1 cellular context compared by ENCODE assay signal in the genomic region with DNA sequence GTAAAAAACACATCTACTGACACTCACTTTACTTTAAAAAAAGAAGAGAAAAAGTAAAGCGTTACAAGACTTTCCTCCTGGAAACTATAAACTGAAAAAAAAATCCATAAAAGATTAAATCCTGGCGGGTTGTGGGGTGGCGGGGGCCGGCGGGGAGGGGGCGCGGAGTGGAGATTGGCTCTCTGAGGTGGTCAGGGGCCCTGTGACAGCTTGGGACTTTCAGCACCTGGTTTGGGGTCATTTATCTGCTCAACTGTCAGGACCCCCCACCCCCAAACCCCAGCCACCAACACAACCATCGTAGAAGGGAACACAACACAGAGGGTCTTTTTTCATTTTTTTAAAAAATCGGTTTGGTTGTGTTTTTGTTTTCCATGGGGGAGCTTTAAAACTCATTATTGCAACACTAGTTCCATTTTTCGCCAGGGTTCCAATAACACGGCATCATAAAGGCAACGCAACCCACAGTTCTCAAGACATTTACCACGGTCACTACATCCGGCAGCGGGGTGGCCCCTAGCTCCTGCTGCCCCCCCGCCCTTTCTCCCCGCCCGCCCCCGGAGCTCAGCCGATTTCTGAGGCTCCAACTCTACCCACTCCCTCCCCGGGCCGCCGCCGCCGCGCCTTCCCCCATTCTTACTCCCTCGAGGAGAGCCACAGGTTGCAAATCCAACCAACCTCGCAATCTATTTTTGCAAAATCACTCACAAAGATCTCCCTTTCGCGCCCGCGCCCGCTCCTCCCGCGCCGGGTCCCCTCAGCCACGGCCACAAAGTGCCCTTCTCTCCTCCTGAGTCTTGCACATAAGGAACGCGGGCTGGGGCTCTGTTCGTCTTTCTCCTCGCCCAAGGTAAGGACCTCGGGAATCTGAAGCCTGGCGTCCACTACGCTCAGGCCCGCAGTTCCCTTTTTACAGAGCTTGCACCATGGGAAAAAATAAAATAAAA.
TF ChIP-seq lines count a peak whose summit lies in the region.

No MANE protein-coding gene starts in this region.

TF ChIP-seq in K562, 482 proteins besides CTCF, POLR2A, EP300 and RAD21 (continued from another document and continues in another):
- TF ChIP-seq, protein P1, sequence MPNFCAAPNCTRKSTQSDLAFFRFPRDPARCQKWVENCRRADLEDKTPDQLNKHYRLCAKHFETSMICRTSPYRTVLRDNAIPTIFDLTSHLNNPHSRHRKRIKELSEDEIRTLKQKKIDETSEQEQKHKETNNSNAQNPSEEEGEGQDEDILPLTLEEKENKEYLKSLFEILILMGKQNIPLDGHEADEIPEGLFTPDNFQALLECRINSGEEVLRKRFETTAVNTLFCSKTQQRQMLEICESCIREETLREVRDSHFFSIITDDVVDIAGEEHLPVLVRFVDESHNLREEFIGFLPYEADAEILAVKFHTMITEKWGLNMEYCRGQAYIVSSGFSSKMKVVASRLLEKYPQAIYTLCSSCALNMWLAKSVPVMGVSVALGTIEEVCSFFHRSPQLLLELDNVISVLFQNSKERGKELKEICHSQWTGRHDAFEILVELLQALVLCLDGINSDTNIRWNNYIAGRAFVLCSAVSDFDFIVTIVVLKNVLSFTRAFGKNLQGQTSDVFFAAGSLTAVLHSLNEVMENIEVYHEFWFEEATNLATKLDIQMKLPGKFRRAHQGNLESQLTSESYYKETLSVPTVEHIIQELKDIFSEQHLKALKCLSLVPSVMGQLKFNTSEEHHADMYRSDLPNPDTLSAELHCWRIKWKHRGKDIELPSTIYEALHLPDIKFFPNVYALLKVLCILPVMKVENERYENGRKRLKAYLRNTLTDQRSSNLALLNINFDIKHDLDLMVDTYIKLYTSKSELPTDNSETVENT (CRISPR knock-in tag; IDR thresholded peaks at IDR 0.05), result no peak
- TF ChIP-seq BRD9 (IDR thresholded peaks at IDR 0.05; ENCODE audit: low read depth, partially characterized antibody), result no peak
- no peak for TF ChIP-seq YBX1 (IDR thresholded peaks at IDR 0.05)
- peak; percentile 49 for TF ChIP-seq TAF9B (IDR thresholded peaks at IDR 0.05; ENCODE audit: partially characterized antibody)
- TF ChIP-seq ZNF316 (IDR thresholded peaks at IDR 0.05), result no peak
- no peak for TF ChIP-seq ARID2 (IDR thresholded peaks at IDR 0.05)
- no peak for TF ChIP-seq PATZ1 (CRISPR knock-in tag; IDR thresholded peaks at IDR 0.05; ENCODE audit: borderline replicate concordance)
- TF ChIP-seq JUNB (CRISPR knock-in tag; conservative IDR thresholded peaks at IDR 0.05), result no peak
- TF ChIP-seq CAMTA2 (CRISPR knock-in tag; conservative IDR thresholded peaks at IDR 0.05), result no peak
- TF ChIP-seq GABPA (tag; conservative IDR thresholded peaks at IDR 0.05; ENCODE audit: low read depth), result peak; percentile 46; the same call in 1 of the 2 replicates
- TF ChIP-seq ZNF263 (CRISPR knock-in tag; IDR thresholded peaks at IDR 0.05; ENCODE audit: borderline replicate concordance), result 0 out of 2 replicates have a peak, but pooled peaks have one; percentile 23
- no peak for TF ChIP-seq HDAC1 (IDR thresholded peaks at IDR 0.05)
- TF ChIP-seq, protein P2, sequence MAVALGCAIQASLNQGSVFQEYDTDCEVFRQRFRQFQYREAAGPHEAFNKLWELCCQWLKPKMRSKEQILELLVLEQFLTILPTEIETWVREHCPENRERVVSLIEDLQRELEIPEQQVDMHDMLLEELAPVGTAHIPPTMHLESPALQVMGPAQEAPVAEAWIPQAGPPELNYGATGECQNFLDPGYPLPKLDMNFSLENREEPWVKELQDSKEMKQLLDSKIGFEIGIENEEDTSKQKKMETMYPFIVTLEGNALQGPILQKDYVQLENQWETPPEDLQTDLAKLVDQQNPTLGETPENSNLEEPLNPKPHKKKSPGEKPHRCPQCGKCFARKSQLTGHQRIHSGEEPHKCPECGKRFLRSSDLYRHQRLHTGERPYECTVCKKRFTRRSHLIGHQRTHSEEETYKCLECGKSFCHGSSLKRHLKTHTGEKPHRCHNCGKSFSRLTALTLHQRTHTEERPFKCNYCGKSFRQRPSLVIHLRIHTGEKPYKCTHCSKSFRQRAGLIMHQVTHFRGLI (CRISPR knock-in tag; IDR thresholded peaks at IDR 0.05), result no peak
- no peak for TF ChIP-seq ZNF124 (CRISPR knock-in tag; IDR thresholded peaks at IDR 0.05)
- no peak for TF ChIP-seq POLR2AphosphoS5 (IDR thresholded peaks at IDR 0.05; ENCODE audit: control insufficient read depth, insufficient read depth, low read depth, low read length)
- no peak for TF ChIP-seq ZNF707 (CRISPR knock-in tag; conservative IDR thresholded peaks at IDR 0.05)
- TF ChIP-seq ZNF507 (tag; conservative IDR thresholded peaks at IDR 0.05), result no peak
- peak; percentile 43; the same call in 1 of the 2 replicates for TF ChIP-seq ZBTB7A (IDR thresholded peaks at IDR 0.05; ENCODE audit: borderline replicate concordance, control insufficient read depth, low read depth, low read length)
- no peak for TF ChIP-seq ZBTB8A (IDR thresholded peaks at IDR 0.05; ENCODE audit: partially characterized antibody)
- TF ChIP-seq ILK (tag; IDR thresholded peaks at IDR 0.05; ENCODE audit: borderline replicate concordance, low read depth), result no peak
- no peak for TF ChIP-seq POLR2B (IDR thresholded peaks at IDR 0.05; ENCODE audit: low read depth, partially characterized antibody)
- no peak for TF ChIP-seq NBN (IDR thresholded peaks at IDR 0.05; ENCODE audit: low read depth)
- TF ChIP-seq TFAP4 (CRISPR knock-in tag; IDR thresholded peaks at IDR 0.05; ENCODE audit: borderline replicate concordance), result no peak; the same call in 1 of the 2 replicates
- TF ChIP-seq NFIX (CRISPR knock-in tag; IDR thresholded peaks at IDR 0.05; ENCODE audit: low read depth), result no peak
- TF ChIP-seq, protein P3, sequence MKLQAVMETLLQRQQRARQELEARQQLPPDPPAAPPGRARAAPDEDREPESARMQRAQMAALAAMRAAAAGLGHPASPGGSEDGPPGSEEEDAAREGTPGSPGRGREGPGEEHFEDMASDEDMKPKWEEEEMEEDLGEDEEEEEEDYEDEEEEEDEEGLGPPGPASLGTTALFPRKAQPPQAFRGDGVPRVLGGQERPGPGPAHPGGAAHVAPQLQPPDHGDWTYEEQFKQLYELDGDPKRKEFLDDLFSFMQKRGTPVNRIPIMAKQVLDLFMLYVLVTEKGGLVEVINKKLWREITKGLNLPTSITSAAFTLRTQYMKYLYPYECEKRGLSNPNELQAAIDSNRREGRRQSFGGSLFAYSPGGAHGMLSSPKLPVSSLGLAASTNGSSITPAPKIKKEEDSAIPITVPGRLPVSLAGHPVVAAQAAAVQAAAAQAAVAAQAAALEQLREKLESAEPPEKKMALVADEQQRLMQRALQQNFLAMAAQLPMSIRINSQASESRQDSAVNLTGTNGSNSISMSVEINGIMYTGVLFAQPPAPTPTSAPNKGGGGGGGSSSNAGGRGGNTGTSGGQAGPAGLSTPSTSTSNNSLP (IDR thresholded peaks at IDR 0.05; ENCODE audit: borderline replicate concordance, low read depth, low read length), result no peak
- no peak for TF ChIP-seq MTA2 (IDR thresholded peaks at IDR 0.05; ENCODE audit: low read depth)
- no peak for TF ChIP-seq NONO (IDR thresholded peaks at IDR 0.05; ENCODE audit: low read depth in 2 of 2, low read length in 1 of 2)
- no peak for TF ChIP-seq HDAC3 (IDR thresholded peaks at IDR 0.05; ENCODE audit: borderline replicate concordance, partially characterized antibody)
- TF ChIP-seq, protein P4, sequence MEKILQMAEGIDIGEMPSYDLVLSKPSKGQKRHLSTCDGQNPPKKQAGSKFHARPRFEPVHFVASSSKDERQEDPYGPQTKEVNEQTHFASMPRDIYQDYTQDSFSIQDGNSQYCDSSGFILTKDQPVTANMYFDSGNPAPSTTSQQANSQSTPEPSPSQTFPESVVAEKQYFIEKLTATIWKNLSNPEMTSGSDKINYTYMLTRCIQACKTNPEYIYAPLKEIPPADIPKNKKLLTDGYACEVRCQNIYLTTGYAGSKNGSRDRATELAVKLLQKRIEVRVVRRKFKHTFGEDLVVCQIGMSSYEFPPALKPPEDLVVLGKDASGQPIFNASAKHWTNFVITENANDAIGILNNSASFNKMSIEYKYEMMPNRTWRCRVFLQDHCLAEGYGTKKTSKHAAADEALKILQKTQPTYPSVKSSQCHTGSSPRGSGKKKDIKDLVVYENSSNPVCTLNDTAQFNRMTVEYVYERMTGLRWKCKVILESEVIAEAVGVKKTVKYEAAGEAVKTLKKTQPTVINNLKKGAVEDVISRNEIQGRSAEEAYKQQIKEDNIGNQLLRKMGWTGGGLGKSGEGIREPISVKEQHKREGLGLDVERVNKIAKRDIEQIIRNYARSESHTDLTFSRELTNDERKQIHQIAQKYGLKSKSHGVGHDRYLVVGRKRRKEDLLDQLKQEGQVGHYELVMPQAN (IDR thresholded peaks at IDR 0.05; ENCODE audit: borderline replicate concordance), result no peak
- TF ChIP-seq TAF1 (IDR thresholded peaks at IDR 0.05; ENCODE audit: control insufficient read depth, extremely low read depth, insufficient read depth, low read length, severe bottlenecking), result peak; percentile 58
- no peak for TF ChIP-seq ZKSCAN3 (CRISPR knock-in tag; IDR thresholded peaks at IDR 0.05)
- TF ChIP-seq ZFP1 (CRISPR knock-in tag; IDR thresholded peaks at IDR 0.05), result no peak
- TF ChIP-seq ZBTB26 (CRISPR knock-in tag; IDR thresholded peaks at IDR 0.05), result no peak
- TF ChIP-seq, protein P5, sequence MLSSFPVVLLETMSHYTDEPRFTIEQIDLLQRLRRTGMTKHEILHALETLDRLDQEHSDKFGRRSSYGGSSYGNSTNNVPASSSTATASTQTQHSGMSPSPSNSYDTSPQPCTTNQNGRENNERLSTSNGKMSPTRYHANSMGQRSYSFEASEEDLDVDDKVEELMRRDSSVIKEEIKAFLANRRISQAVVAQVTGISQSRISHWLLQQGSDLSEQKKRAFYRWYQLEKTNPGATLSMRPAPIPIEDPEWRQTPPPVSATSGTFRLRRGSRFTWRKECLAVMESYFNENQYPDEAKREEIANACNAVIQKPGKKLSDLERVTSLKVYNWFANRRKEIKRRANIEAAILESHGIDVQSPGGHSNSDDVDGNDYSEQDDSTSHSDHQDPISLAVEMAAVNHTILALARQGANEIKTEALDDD (IDR thresholded peaks at IDR 0.05), result no peak
- TF ChIP-seq SREBF1 (IDR thresholded peaks at IDR 0.05; ENCODE audit: borderline replicate concordance, low read depth, low read length), result no peak
- TF ChIP-seq FOXJ3 (CRISPR knock-in tag; IDR thresholded peaks at IDR 0.05), result no peak
- TF ChIP-seq BCOR (IDR thresholded peaks at IDR 0.05), result no peak
- TF ChIP-seq, protein P6, sequence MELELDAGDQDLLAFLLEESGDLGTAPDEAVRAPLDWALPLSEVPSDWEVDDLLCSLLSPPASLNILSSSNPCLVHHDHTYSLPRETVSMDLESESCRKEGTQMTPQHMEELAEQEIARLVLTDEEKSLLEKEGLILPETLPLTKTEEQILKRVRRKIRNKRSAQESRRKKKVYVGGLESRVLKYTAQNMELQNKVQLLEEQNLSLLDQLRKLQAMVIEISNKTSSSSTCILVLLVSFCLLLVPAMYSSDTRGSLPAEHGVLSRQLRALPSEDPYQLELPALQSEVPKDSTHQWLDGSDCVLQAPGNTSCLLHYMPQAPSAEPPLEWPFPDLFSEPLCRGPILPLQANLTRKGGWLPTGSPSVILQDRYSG (tag; conservative IDR thresholded peaks at IDR 0.05; ENCODE audit: low read depth), result no peak
- TF ChIP-seq STAT5B (CRISPR knock-in tag; IDR thresholded peaks at IDR 0.05), result no peak
- TF ChIP-seq KAT7 (CRISPR knock-in tag; IDR thresholded peaks at IDR 0.05; ENCODE audit: borderline replicate concordance), result no peak
- TF ChIP-seq MBD2 (IDR thresholded peaks at IDR 0.05; ENCODE audit: borderline replicate concordance, low read depth), result 0 out of 2 replicates have a peak, but pooled peaks have one; percentile 25
- TF ChIP-seq BDP1 (IDR thresholded peaks at IDR 0.05; ENCODE audit: insufficient read depth, insufficient read length), result no peak
- no peak for TF ChIP-seq ZNF76 (CRISPR knock-in tag; IDR thresholded peaks at IDR 0.05; ENCODE audit: borderline replicate concordance)
- TF ChIP-seq ZFP30 (CRISPR knock-in tag; IDR thresholded peaks at IDR 0.05; ENCODE audit: borderline replicate concordance), result no peak
- TF ChIP-seq BRF1 (IDR thresholded peaks at IDR 0.05; ENCODE audit: borderline replicate concordance, extremely low read depth, insufficient read length), result no peak
- no peak for TF ChIP-seq DNMT1 (IDR thresholded peaks at IDR 0.05)
- TF ChIP-seq, protein P7, sequence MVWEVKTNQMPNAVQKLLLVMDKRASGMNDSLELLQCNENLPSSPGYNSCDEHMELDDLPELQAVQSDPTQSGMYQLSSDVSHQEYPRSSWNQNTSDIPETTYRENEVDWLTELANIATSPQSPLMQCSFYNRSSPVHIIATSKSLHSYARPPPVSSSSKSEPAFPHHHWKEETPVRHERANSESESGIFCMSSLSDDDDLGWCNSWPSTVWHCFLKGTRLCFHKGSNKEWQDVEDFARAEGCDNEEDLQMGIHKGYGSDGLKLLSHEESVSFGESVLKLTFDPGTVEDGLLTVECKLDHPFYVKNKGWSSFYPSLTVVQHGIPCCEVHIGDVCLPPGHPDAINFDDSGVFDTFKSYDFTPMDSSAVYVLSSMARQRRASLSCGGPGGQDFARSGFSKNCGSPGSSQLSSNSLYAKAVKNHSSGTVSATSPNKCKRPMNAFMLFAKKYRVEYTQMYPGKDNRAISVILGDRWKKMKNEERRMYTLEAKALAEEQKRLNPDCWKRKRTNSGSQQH (CRISPR knock-in tag; IDR thresholded peaks at IDR 0.05), result no peak
- TF ChIP-seq NUFIP1 (IDR thresholded peaks at IDR 0.05; ENCODE audit: partially characterized antibody), result no peak
- no peak for TF ChIP-seq MTA3 (IDR thresholded peaks at IDR 0.05; ENCODE audit: borderline replicate concordance)
